ENCODE assay signal across 8 cellular contexts in the genomic region with DNA sequence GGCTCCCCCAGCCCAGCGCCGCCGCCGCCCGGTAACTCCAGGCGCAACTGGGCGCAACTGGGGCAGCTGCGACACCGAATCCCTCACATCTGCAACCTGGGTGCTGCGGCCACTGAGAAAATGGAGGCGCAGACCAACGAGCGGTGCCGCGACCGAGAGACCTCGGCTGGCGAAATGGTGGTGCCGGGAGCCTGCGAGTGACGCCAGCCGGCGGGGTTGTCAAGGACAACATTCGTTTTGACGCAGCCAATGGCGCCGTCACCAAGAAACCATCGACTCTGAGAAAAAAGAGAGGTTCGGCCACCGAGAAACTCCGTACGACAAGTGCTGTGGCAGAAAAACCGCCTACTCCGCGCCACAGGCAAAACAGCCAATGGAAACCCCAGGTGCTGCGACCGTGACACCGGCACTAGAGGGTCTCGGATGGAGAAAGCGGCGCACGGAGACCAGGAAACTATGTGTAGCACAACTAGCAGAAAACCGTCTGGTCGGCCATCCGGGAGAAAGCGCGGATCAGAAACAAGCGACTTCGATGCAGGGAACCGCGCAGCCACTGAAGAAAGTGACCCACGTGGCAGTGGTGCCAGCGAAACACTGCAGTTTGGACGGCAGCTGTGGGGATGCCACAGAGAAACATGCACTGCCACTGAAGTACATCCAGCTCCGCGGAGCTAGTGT.
A peak's percentile ranks its signal among the peaks of the same experiment; 100 is the strongest.
DNase-seq lines count a peak whose midpoint lies in the region; ATAC-seq, FAIRE-seq and TF ChIP-seq lines count a peak whose summit lies in the region.

No MANE protein-coding gene starts in this region.

- H3K27me3 ChIP-seq in small intestine (ENCODE audit: control insufficient read depth in 2 of 2, insufficient read depth in 2 of 2, low read length in 2 of 2) = peaks cover 0 to 28% of the 10 kb centered on the region in 2 donors

- 2 to 4% (median 2%) methylated on average over 56 of the region's 56 CpGs for WGBS in small intestine, 3 donors

- no peaks in the 10 kb centered on the region for H3K27me3 Mint-ChIP-seq in activated T-cell treated with anti-CD3 and anti-CD28 coated beads, Interleukin-2, amount 50 U/mL, for 4 hours (ENCODE audit: low read depth)

- no peaks in the 10 kb centered on the region for H3K4me1 ChIP-seq in small intestine (ENCODE audit: control insufficient read depth in 2 of 2, insufficient read depth in 1 of 2, low read depth in 1 of 2, low read length in 1 of 2)

- no peaks in the 10 kb centered on the region for H3K36me3 ChIP-seq in small intestine (ENCODE audit: control insufficient read depth in 2 of 2, insufficient read depth in 2 of 2, low read length in 2 of 2)

- H3K4me3 Mint-ChIP-seq in activated T-cell treated with anti-CD3 and anti-CD28 coated beads, Interleukin-2, amount 50 U/mL, for 4 hours = peak overlapping the region; percentile 94

- TF ChIP-seq CTCF in fibroblast of the aortic adventitia (IDR thresholded peaks at IDR 0.05; ENCODE audit: insufficient read depth, low read length) = no peak

- DNase-seq in NOMO-1 (lab: John Stamatoyannopoulos, UW; ENCODE audit: unreplicated experiment in 2 of 2) = peak; percentile 64 to 75
- peak; percentile 56 for DNase-seq in activated T-cell treated with anti-CD3 and anti-CD28 coated beads, Interleukin-2, amount 50 U/mL, for 4 hours
- DNase-seq in fibroblast of the aortic adventitia (ENCODE audit: low read depth) = peak; percentile 42
- DNase-seq in small intestine = peak; percentile 28
- DNase-seq in KBM-7 = no peak
- no peak for DNase-seq in NCI-H1048 (lab: John Stamatoyannopoulos, UW)

- no peak for FAIRE-seq in small intestine (lab: Jason Lieb, UNC)

- no peaks in the 10 kb centered on the region for H3K9me3 ChIP-seq in small intestine (ENCODE audit: control insufficient read depth, low read depth)

- ATAC-seq in GM18517 (IDR thresholded peaks at IDR 0.05; ENCODE audit: unreplicated experiment) (peak; percentile 26), HG02885 (IDR thresholded peaks at IDR 0.05; ENCODE audit: poor library complexity, unreplicated experiment) (peak; percentile 34)
- ATAC-seq in activated T-cell treated with anti-CD3 and anti-CD28 coated beads, Interleukin-2, amount 50 U/mL, for 4 hours = peak; percentile 64

- H3K9me3 Mint-ChIP-seq in activated T-cell treated with anti-CD3 and anti-CD28 coated beads, Interleukin-2, amount 50 U/mL, for 4 hours = no peaks in the 10 kb centered on the region

- in situ Hi-C loops in KBM-7 (cut with MboI; ENCODE audit: low pct_unique_long_range_greater_than_20kb, low sequenced_read_pairs) = no loop called here

- no peaks in the 10 kb centered on the region for H3K36me3 Mint-ChIP-seq in activated T-cell treated with anti-CD3 and anti-CD28 coated beads, Interleukin-2, amount 50 U/mL, for 4 hours (ENCODE audit: insufficient read depth)

- H3K27ac ChIP-seq in small intestine (ENCODE audit: low read depth in 1 of 2, low read length in 1 of 2) = peak overlapping the region; percentile 90 to 97

- H3K4me1 Mint-ChIP-seq in activated T-cell treated with anti-CD3 and anti-CD28 coated beads, Interleukin-2, amount 50 U/mL, for 4 hours (ENCODE audit: low read depth) = peaks cover 28% of the 10 kb centered on the region

- H3K4me3 ChIP-seq in fibroblast of the aortic adventitia (ENCODE audit: low read depth, low read length) = peak overlapping the region; percentile 63
- H3K4me3 ChIP-seq in small intestine (ENCODE audit: low read depth in 1 of 2, low read length in 2 of 2) = peak overlapping the region; percentile 52 to 68

Comparison
In these comparisons a context has a peak if more than half of its experiments do, and no peak if none do; other contexts are left out.
1. DNase-seq: peak in NOMO-1 (2 of 2), activated T-cell treated with anti-CD3 and anti-CD28 coated beads, Interleukin-2, amount 50 U/mL, for 4 hours (single experiment), fibroblast of the aortic adventitia (single experiment) and small intestine (single experiment); none in KBM-7 (single experiment) and NCI-H1048 (single experiment).
2. Peak in every context shown above with its lines, with median percentiles within 50 percentile points of each other: ATAC-seq.